Comparison of ENCODE assay signal across 10 cellular contexts in genomic region chr12:110546339-110546738, GRCh38. TPM values are rescaled to one million over a fixed set of nuclear protein-coding genes. Genes with fewer than 3 reads are reported as not detected.
A peak's percentile ranks its signal among the peaks of the same experiment; 100 is the strongest.
DNase-seq lines count a peak whose midpoint lies in the region; ATAC-seq, FAIRE-seq and TF ChIP-seq lines count a peak whose summit lies in the region.
"Had no signal": no experiment of that assay in that cellular context is flagged by ENCODE, and none has a peak within 500 bp of the region (broad histone marks: within the 10 kb centered on the region; RNA-seq: fewer than 3 reads in every experiment).

No MANE protein-coding gene starts in this region.

- dilution Hi-C loops in mammary epithelial cell (cut with HindIII; ENCODE audit: low sequenced_read_pairs): no loop called here

- intact Hi-C loops in mammary epithelial cell (cut with micrococcal nuclease): loop anchor here (5.0 kb wide), 1 partner anchor 44 kb away; the partner anchor contains the start of genes RAD9B and VPS29

- CTCF ChIA-PET in mammary epithelial cell (lab: Charles Lee; ENCODE audit: low non-redundant PET): no interaction called here

- FAIRE-seq in HTR-8/SVneo (lab: Jason Lieb, UNC): no peak

- peak; percentile 54 for DNase-seq in AG09319 (ENCODE audit: extremely low read depth, low read depth)
- peak; percentile 71 for DNase-seq in HTR-8/SVneo (ENCODE audit: insufficient read length, low spot score)
- DNase-seq in mammary epithelial cell: peak; percentile 92
- peak; percentile 83 for DNase-seq in myocyte (ENCODE audit: low read depth)
- DNase-seq in stimulated activated CD4-positive, alpha-beta T cell treated with anti-CD3 and anti-CD28 coated beads, Interleukin-1b, Interleukin-23, amount 100 ng/mL, for 48 hours: no peak
- no peak for DNase-seq in SW 1271 (lab: John Stamatoyannopoulos, UW)
- DNase-seq in SHP77 (lab: John Stamatoyannopoulos, UW): no peak
- DNase-seq: activated T-cell treated with anti-CD3 and anti-CD28 coated beads, Interleukin-2, amount 50 U/mL, for 4 hours; glutamatergic neuron had no signal

- peaks cover 49% of the 10 kb centered on the region for H3K4me1 ChIP-seq in mammary epithelial cell (ENCODE audit: insufficient read depth, low read length)

- TF ChIP-seq CTCF in AG09319 (IDR thresholded peaks at IDR 0.05; ENCODE audit: low read depth, low read length) (no peak), mammary epithelial cell (conservative IDR thresholded peaks at IDR 0.05 in 1 of 2, IDR thresholded peaks at IDR 0.05 in 1 of 2; ENCODE audit: extremely low read depth in 1 of 2, insufficient read depth in 1 of 2, low read depth in 1 of 2, low read length in 2 of 2) (no peak)

- H3K27ac ChIP-seq in mammary epithelial cell (ENCODE audit: insufficient read depth, low read depth, low read length): peak overlapping the region; percentile 82

- BruUV-seq in mammary epithelial cell (replicated peaks; lab: Mats Ljungman, UMichigan): no TSS peak

- H3K4me2 ChIP-seq in mammary epithelial cell (ENCODE audit: insufficient read depth, low read depth, low read length): peak overlapping the region; percentile 68

- no peak for ATAC-seq in HG03354 (IDR thresholded peaks at IDR 0.05; ENCODE audit: poor library complexity, severe bottlenecking, unreplicated experiment)
- ATAC-seq: activated T-cell treated with anti-CD3 and anti-CD28 coated beads, Interleukin-2, amount 50 U/mL, for 4 hours had no signal

- H3K9me3 ChIP-seq in mammary epithelial cell (replicated peaks; ENCODE audit: insufficient read depth, low read length): no peaks in the 10 kb centered on the region

- 3% methylated on average over 3 of the region's 3 CpGs for WGBS in mammary epithelial cell (ENCODE audit: low coverage, missing lambda C conversion rate)

- in situ Hi-C loops in mammary epithelial cell (cut with MboI; ENCODE audit: low sequenced_read_pairs in 2 of 2): no loop called here

- no peak overlapping the region for H2AFZ ChIP-seq in mammary epithelial cell (ENCODE audit: low read depth, low read length)

- peaks cover 71% of the 10 kb centered on the region for H3K79me2 ChIP-seq in mammary epithelial cell (ENCODE audit: insufficient read depth, low read length)

- H3K4me3 ChIP-seq in mammary epithelial cell (replicated peaks in 1 of 3; ENCODE audit: insufficient read depth in 1 of 3, low read depth in 2 of 3, low read length in 3 of 3): no peak overlapping the region

- H4K20me1 ChIP-seq in mammary epithelial cell (ENCODE audit: insufficient read depth, low read length): no peaks in the 10 kb centered on the region

- no peak overlapping the region for H3K9ac ChIP-seq in mammary epithelial cell (ENCODE audit: insufficient read depth, low read length)

- H3K36me3 ChIP-seq in mammary epithelial cell (ENCODE audit: insufficient read depth, low read length): peaks cover 5% of the 10 kb centered on the region

- H3K27me3 ChIP-seq in mammary epithelial cell (ENCODE audit: insufficient read depth, low read length): no peaks in the 10 kb centered on the region

RNA-seq across cellular contexts. Expression of gene PPTC7, which starts 36.8 kb away (rescaled TPM):
- 10 to 100 TPM; 17.7 to 26.5 TPM for total RNA-seq in mammary epithelial cell
- 18.2 TPM for polyA plus RNA-seq in mammary epithelial cell
- polyA minus RNA-seq in mammary epithelial cell: 12.5 TPM
- 10.3 and 15.9 TPM in 2 replicates for total RNA-seq in myocyte
- 7.3 TPM for polyA plus RNA-seq in myocyte (2012)

RNA-seq across cellular contexts. Expression of gene RAD9B, which starts 44.2 kb away (rescaled TPM):
- total RNA-seq in mammary epithelial cell (1 to 10 TPM; 1.1 to 2.5 TPM), myocyte (1.1 and 3.6 TPM in 2 replicates)
- 0.27 TPM for polyA plus RNA-seq in mammary epithelial cell
- 0.57 TPM for polyA minus RNA-seq in mammary epithelial cell
- polyA plus RNA-seq in myocyte (2012): 0.32 TPM

RNA-seq across cellular contexts. Expression of gene VPS29, which starts 44.4 kb away (rescaled TPM):
- total RNA-seq in mammary epithelial cell (100 to 1,000 TPM in 1 of 2 donors, 10 to 100 TPM in 1; 56.3 to 130 TPM), myocyte (59.9 and 64.8 TPM in 2 replicates)
- polyA plus RNA-seq in mammary epithelial cell: 152 TPM
- polyA minus RNA-seq in mammary epithelial cell: 39.9 TPM
- 82.2 TPM for polyA plus RNA-seq in myocyte (2012)

Comparison
In these comparisons a context has a peak if more than half of its experiments do, and no peak if none do; other contexts are left out.
1. DNase-seq: peak in AG09319 (single experiment), HTR-8/SVneo (single experiment), mammary epithelial cell (single experiment) and myocyte (single experiment); none in stimulated activated CD4-positive, alpha-beta T cell treated with anti-CD3 and anti-CD28 coated beads, Interleukin-1b, Interleukin-23, amount 100 ng/mL, for 48 hours (single experiment), SW 1271 (0 of 2) and SHP77 (0 of 2).